Comparison of ENCODE assay signal across 14 cellular contexts in the genomic region with DNA sequence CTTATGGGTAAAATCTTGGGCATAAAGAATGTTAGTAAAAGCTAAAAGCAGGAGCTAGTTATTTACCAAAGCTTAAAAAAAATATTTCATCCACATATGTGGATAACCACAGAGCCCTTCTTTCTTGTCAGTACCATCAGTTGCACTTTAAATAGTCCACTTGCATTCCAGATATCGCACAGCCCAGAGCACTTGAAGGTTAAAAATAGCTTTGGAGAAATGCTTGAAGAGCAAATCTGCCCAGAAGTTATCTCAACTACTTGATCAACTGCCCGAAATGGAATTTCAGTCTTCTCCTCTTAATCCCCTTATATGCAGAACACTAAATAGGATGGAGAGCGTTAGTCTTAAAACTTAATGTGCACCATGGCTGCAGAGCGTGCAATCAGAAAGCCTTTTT.
"Had no signal": no experiment of that assay in that cellular context is flagged by ENCODE, and none has a peak within 500 bp of the region (broad histone marks: within the 10 kb centered on the region; RNA-seq: fewer than 3 reads in every experiment).

No MANE protein-coding gene starts in this region.

- H3K4me3 Mint-ChIP-seq: activated CD8-positive, alpha-beta memory T cell treated with anti-CD3 and anti-CD28 coated beads, Interleukin-2, amount 10 ng/mL, durations not matched to agents 7 days and 5 days; activated naive CD8-positive, alpha-beta T cell; activated T-cell treated with anti-CD3 and anti-CD28 coated beads, Interleukin-2, amount 50 U/mL, for 24 hours; naive thymus-derived CD8-positive, alpha-beta T cell had no signal

- H3K4me3 ChIP-seq: breast epithelium, esophagus muscularis mucosa, lung, vagina had no signal

- H3K9me3 ChIP-seq: breast epithelium, esophagus muscularis mucosa, vagina had no signal

- ATAC-seq: activated CD8-positive, alpha-beta memory T cell treated with anti-CD3 and anti-CD28 coated beads, Interleukin-2, amount 10 ng/mL, durations not matched to agents 7 days and 5 days; foreskin keratinocyte; naive thymus-derived CD8-positive, alpha-beta T cell had no signal

- H3K27me3 ChIP-seq: breast epithelium, esophagus muscularis mucosa, foreskin keratinocyte, vagina had no signal

- H3K27ac ChIP-seq: breast epithelium, esophagus muscularis mucosa, foreskin keratinocyte, vagina had no signal

- DNase-seq: activated CD4-positive, alpha-beta T cell treated with anti-CD3 and anti-CD28 coated beads, Interleukin-2, amount 50 U/mL, for 4 hours; activated CD4-positive, CD25-positive, alpha-beta regulatory T cell treated with anti-CD3 and anti-CD28 coated beads, Interleukin-2, amount 50 U/mL, for 72 hours; activated CD8-positive, alpha-beta memory T cell treated with anti-CD3 and anti-CD28 coated beads, Interleukin-2, amount 10 ng/mL, durations not matched to agents 7 days and 5 days; activated effector memory CD4-positive, alpha-beta T cell treated with Interleukin-2 at 50 U/mL for 16 hours; activated T-cell treated with anti-CD3 and anti-CD28 coated beads, Interleukin-2, amount 50 U/mL, for 24 hours; foreskin keratinocyte; kidney; naive thymus-derived CD8-positive, alpha-beta T cell; nucleus accumbens had no signal

- H3K9me3 Mint-ChIP-seq: activated T-cell treated with anti-CD3 and anti-CD28 coated beads, Interleukin-2, amount 50 U/mL, for 24 hours; naive thymus-derived CD8-positive, alpha-beta T cell had no signal

- H3K27me3 Mint-ChIP-seq: activated naive CD8-positive, alpha-beta T cell; activated T-cell treated with anti-CD3 and anti-CD28 coated beads, Interleukin-2, amount 50 U/mL, for 24 hours; naive thymus-derived CD8-positive, alpha-beta T cell had no signal

- H3K36me3 ChIP-seq: breast epithelium, vagina had no signal

- H3K4me1 ChIP-seq: breast epithelium, esophagus muscularis mucosa, foreskin keratinocyte, vagina had no signal

- H3K27ac Mint-ChIP-seq: activated CD8-positive, alpha-beta memory T cell treated with anti-CD3 and anti-CD28 coated beads, Interleukin-2, amount 10 ng/mL, durations not matched to agents 7 days and 5 days; activated naive CD8-positive, alpha-beta T cell; activated T-cell treated with anti-CD3 and anti-CD28 coated beads, Interleukin-2, amount 50 U/mL, for 24 hours had no signal

- H3K4me1 Mint-ChIP-seq: activated CD8-positive, alpha-beta memory T cell treated with anti-CD3 and anti-CD28 coated beads, Interleukin-2, amount 10 ng/mL, durations not matched to agents 7 days and 5 days; naive thymus-derived CD8-positive, alpha-beta T cell had no signal
